ENCODE assay signal across 8 cellular contexts in genomic region chr2:234135750-234136221, GRCh38.
A peak's percentile ranks its signal among the peaks of the same experiment; 100 is the strongest.
DNase-seq lines count a peak whose midpoint lies in the region; ATAC-seq, FAIRE-seq and TF ChIP-seq lines count a peak whose summit lies in the region.

No MANE protein-coding gene starts in this region.

- no peaks in the 10 kb centered on the region for H3K27me3 ChIP-seq in KMS-11 (ENCODE audit: insufficient read depth, low read depth)
- no peaks in the 10 kb centered on the region for H3K27me3 ChIP-seq in foreskin keratinocyte

- no peak overlapping the region for H3K4me3 ChIP-seq in GM12864 (ENCODE audit: low read depth, low read length)
- no peak overlapping the region for H3K4me3 ChIP-seq in KMS-11 (IDR thresholded peaks at IDR 0.05; ENCODE audit: insufficient read depth, low read depth, low read length)

- no peaks in the 10 kb centered on the region for H3K36me3 Mint-ChIP-seq in osteocyte (ENCODE audit: unreplicated experiment)

- no peaks in the 10 kb centered on the region for H3K79me2 ChIP-seq in KMS-11 (ENCODE audit: insufficient read depth, low read depth)

- no peaks in the 10 kb centered on the region for H3K36me3 ChIP-seq in KMS-11 (ENCODE audit: insufficient read depth)

- H3K9me3 Mint-ChIP-seq in osteocyte (ENCODE audit: unreplicated experiment) = peaks cover 7% of the 10 kb centered on the region

- TF ChIP-seq CTCF in GM12864 (IDR thresholded peaks at IDR 0.05; ENCODE audit: low read depth, low read length, missing control alignments) (peak; percentile 81), KMS-11 (conservative IDR thresholded peaks at IDR 0.05; ENCODE audit: low read depth, low read length) (peak; percentile 75), foreskin keratinocyte (conservative IDR thresholded peaks at IDR 0.05) (peak; percentile 96), osteocyte (IDR thresholded peaks at IDR 0.05) (peak; percentile 96)

- DNase-seq in GM12864 (ENCODE audit: low read depth) (peak; percentile 22), RCC 7860 (ENCODE audit: low spot score) (peak; percentile 97), foreskin keratinocyte (peak in 1 of 2 donors; percentile 77), osteocyte (ENCODE audit: extremely low spot score, unreplicated experiment) (peak; percentile 85), urothelium cell line (ENCODE audit: low spot score) (peak; percentile 81)
- peak; percentile 15 for DNase-seq in activated T-helper 9 cell treated with anti-CD3 and anti-CD28 coated beads, Interleukin-2, amount 50 U/mL, for 16 hours (ENCODE audit: low read depth)

- peak; percentile 43 for ATAC-seq in foreskin keratinocyte
- no peak for ATAC-seq in HG03432 (IDR thresholded peaks at IDR 0.05; ENCODE audit: unreplicated experiment)

- H3K4me3 Mint-ChIP-seq in osteocyte (ENCODE audit: unreplicated experiment) = no peak overlapping the region

- no peak overlapping the region for H3K9ac ChIP-seq in KMS-11

- no peak overlapping the region for H3K4me2 ChIP-seq in KMS-11

- H3K27ac Mint-ChIP-seq in osteocyte (ENCODE audit: unreplicated experiment) = no peak overlapping the region

- no peaks in the 10 kb centered on the region for H3K4me1 ChIP-seq in KMS-11 (ENCODE audit: low read depth, poor library complexity, severe bottlenecking)
- peaks cover 33% of the 10 kb centered on the region for H3K4me1 ChIP-seq in foreskin keratinocyte

- no peaks in the 10 kb centered on the region for H3K27me3 Mint-ChIP-seq in osteocyte (ENCODE audit: unreplicated experiment)

- no peaks in the 10 kb centered on the region for H4K20me1 ChIP-seq in KMS-11 (ENCODE audit: insufficient read depth)

- H3K4me1 Mint-ChIP-seq in osteocyte (ENCODE audit: unreplicated experiment) = peaks cover 57% of the 10 kb centered on the region

- peak overlapping the region; percentile 41; the same call in 1 of the 2 replicates for H2AFZ ChIP-seq in KMS-11 (ENCODE audit: low read depth)

- H3K27ac ChIP-seq in KMS-11 = no peak overlapping the region
- peak overlapping the region; percentile 73 for H3K27ac ChIP-seq in foreskin keratinocyte

- peak; percentile 97 for FAIRE-seq in RCC 7860 (lab: Jason Lieb, UNC)
- peak; percentile 20 for FAIRE-seq in urothelium cell line (lab: Jason Lieb, UNC)
